Comparison of ENCODE assay signal across 10 cellular contexts in the genomic region with DNA sequence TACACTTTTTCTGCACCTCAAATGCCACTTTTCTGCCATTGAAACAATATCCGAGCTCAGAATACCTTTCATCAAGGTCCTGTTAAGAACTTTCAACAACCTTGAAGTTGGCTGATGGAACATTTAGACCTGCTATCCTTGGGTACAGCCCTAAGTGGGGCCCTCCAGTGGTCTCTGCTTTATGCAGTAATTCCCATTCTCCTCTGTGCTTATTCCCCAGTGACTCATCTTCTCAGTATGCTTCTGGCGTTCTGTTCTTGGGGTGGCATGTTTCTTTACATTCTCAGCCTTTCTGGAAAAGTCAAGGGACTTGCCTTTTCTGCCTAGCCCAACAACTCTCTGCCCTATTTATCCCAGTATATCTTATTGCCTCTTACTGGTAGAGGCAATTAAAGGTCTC. TPM values are rescaled to one million over a fixed set of nuclear protein-coding genes. Genes with fewer than 3 reads are reported as not detected.
DNase-seq lines count a peak whose midpoint lies in the region; ATAC-seq, FAIRE-seq and TF ChIP-seq lines count a peak whose summit lies in the region.
"Had no signal": no experiment of that assay in that cellular context is flagged by ENCODE, and none has a peak within 500 bp of the region (broad histone marks: within the 10 kb centered on the region; RNA-seq: fewer than 3 reads in every experiment).

No MANE protein-coding gene starts in this region.

- no peak overlapping the region for H3K4me3 Mint-ChIP-seq in astrocyte (ENCODE audit: unreplicated experiment)

- peak; percentile 43 for FAIRE-seq in astrocyte (lab: Jason Lieb, UNC)

- H3K36me3 ChIP-seq in Karpas-422 (ENCODE audit: insufficient read depth, low read length) (peaks cover 28% of the 10 kb centered on the region; the same call in 1 of the 2 replicates), astrocyte (ENCODE audit: insufficient read depth, low read length) (peaks cover 8% of the 10 kb centered on the region), mucosa of descending colon (ENCODE audit: low read depth) (no peaks in the 10 kb centered on the region)

- TF ChIP-seq CTCF in astrocyte (IDR thresholded peaks at IDR 0.05; ENCODE audit: insufficient read depth, low read depth, low read length) (peak; percentile 34), mucosa of descending colon (IDR thresholded peaks at IDR 0.05) (no peak)

- H2AFZ ChIP-seq in Karpas-422 (ENCODE audit: low read length) (no peak overlapping the region), astrocyte (ENCODE audit: low read depth, low read length) (no peak overlapping the region)

- H3K36me3 Mint-ChIP-seq in astrocyte (ENCODE audit: low read depth, unreplicated experiment), result no peaks in the 10 kb centered on the region

- peaks cover 26% of the 10 kb centered on the region; the same call in 1 of the 2 replicates for H4K20me1 ChIP-seq in Karpas-422 (ENCODE audit: insufficient read depth, low read depth, low read length)
- H4K20me1 ChIP-seq in astrocyte (ENCODE audit: insufficient read depth, low read length), result peaks cover 93% of the 10 kb centered on the region

- intact Hi-C loops in mucosa of descending colon (cut with DNase I, micrococcal nuclease), result no loop called here

- DNase-seq in Caki2 (ENCODE audit: low read depth), result peak; percentile 18
- no peak for DNase-seq in Karpas-422
- DNase-seq in astrocyte (ENCODE audit: low read depth), result peak; percentile 67
- DNase-seq in mucosa of descending colon, result no peak
- no peak for DNase-seq in activated CD4-positive, CD25-positive, alpha-beta regulatory T cell (lab: John Stamatoyannopoulos, UW)
- no peak for DNase-seq in NCI-H2196 treated with DMSO at 0.1 percent for 48 hours (lab: John Stamatoyannopoulos, UW; ENCODE audit: unreplicated experiment)
- DNase-seq in putamen (ENCODE audit: low spot score), result no peak
- DNase-seq: left ventricle myocardium inferior, MM.1S had no signal

- no peaks in the 10 kb centered on the region for H3K9me2 ChIP-seq in Karpas-422 (replicated peaks; ENCODE audit: insufficient read depth, low read length)

- H3K9me3 Mint-ChIP-seq in astrocyte (ENCODE audit: unreplicated experiment), result no peaks in the 10 kb centered on the region

- H3K4me2 ChIP-seq in Karpas-422 (ENCODE audit: low read depth, low read length, poor library complexity, severe bottlenecking) (peak overlapping the region; percentile 89), astrocyte (ENCODE audit: low read length) (peak overlapping the region; percentile 68)

- H3K4me1 ChIP-seq in Karpas-422 (ENCODE audit: low read length), result peaks cover 100% of the 10 kb centered on the region
- H3K4me1 ChIP-seq in astrocyte (ENCODE audit: insufficient read depth, low read length), result peaks cover 13% of the 10 kb centered on the region
- peaks cover 64% of the 10 kb centered on the region for H3K4me1 ChIP-seq in mucosa of descending colon (ENCODE audit: low read depth)

- ATAC-seq in mucosa of descending colon (peak; percentile 22), GM21528 (IDR thresholded peaks at IDR 0.05; ENCODE audit: low FRiP score, unreplicated experiment) (no peak)

- H3K9me3 ChIP-seq in Karpas-422 (ENCODE audit: low read length) (no peaks in the 10 kb centered on the region), astrocyte (ENCODE audit: insufficient read depth, low read depth, low read length) (no peaks in the 10 kb centered on the region), mucosa of descending colon (no peaks in the 10 kb centered on the region)
- H3K9me3 ChIP-seq: left ventricle myocardium inferior had no signal

- no peaks in the 10 kb centered on the region for H3K27me3 Mint-ChIP-seq in astrocyte (ENCODE audit: low read depth, unreplicated experiment)

- H3K79me2 ChIP-seq in Karpas-422 (ENCODE audit: low read length), result peaks cover 100% of the 10 kb centered on the region
- peaks cover 100% of the 10 kb centered on the region for H3K79me2 ChIP-seq in astrocyte (ENCODE audit: insufficient read depth, low read length)

- in situ Hi-C loops in Caki2 (cut with HindIII; ENCODE audit: low pct_unique_long_range_greater_than_20kb, low sequenced_read_pairs), result no loop called here

- H3K4me3 ChIP-seq in Karpas-422 (ENCODE audit: low read length) (no peak overlapping the region), astrocyte (ENCODE audit: insufficient read depth, low read depth, low read length) (no peak overlapping the region), mucosa of descending colon (no peak overlapping the region)
- H3K4me3 ChIP-seq: left ventricle myocardium inferior had no signal

- H3K4me1 Mint-ChIP-seq in astrocyte (ENCODE audit: low read depth, unreplicated experiment), result peaks cover 53% of the 10 kb centered on the region

- no peak overlapping the region for H3K27ac Mint-ChIP-seq in astrocyte (ENCODE audit: unreplicated experiment)

- H3K27me3 ChIP-seq in Karpas-422 (ENCODE audit: low read length), result no peaks in the 10 kb centered on the region
- no peaks in the 10 kb centered on the region for H3K27me3 ChIP-seq in astrocyte (ENCODE audit: insufficient read depth, low read length)

- H3K27ac ChIP-seq in Karpas-422 (ENCODE audit: low read length) (peak overlapping the region; percentile 94), astrocyte (ENCODE audit: low read depth, low read length) (peak overlapping the region; percentile 23)
- H3K27ac ChIP-seq: left ventricle myocardium inferior had no signal

- H3K9ac ChIP-seq in Karpas-422 (ENCODE audit: low read length) (peak overlapping the region; percentile 46), astrocyte (ENCODE audit: low read length) (no peak overlapping the region)

RNA-seq across cellular contexts. Expression of gene ANP32B, which starts 7.1 kb away (rescaled TPM):
- 1.4 and 7.2 TPM in 2 replicates for total RNA-seq in Caki2 (2014; rRNA removed; shearing (Covaris generic); ENCODE audit: low replicate concordance)
- 29.1 and 76.3 TPM in 2 replicates for total RNA-seq in Karpas-422 (2014; rRNA removed; shearing (Covaris generic); ENCODE audit: low replicate concordance)
- total RNA-seq in astrocyte (78.3 and 98.5 TPM in 2 replicates), mucosa of descending colon (100 to 1,000 TPM; 121 to 129 (median 125) TPM)

RNA-seq across cellular contexts. Expression of gene HEMGN, which starts 52.3 kb away (rescaled TPM):
- not detected in 2 replicates for total RNA-seq in Caki2 (2014; rRNA removed; shearing (Covaris generic); ENCODE audit: low replicate concordance)
- total RNA-seq in Karpas-422 (2014; rRNA removed; shearing (Covaris generic); ENCODE audit: low replicate concordance), result not detected in 2 replicates
- total RNA-seq in astrocyte, result not detected in 2 replicates
- not detected for total RNA-seq in mucosa of descending colon

Comparison
In these comparisons a context has a peak if more than half of its experiments do, and no peak if none do; other contexts are left out.
1. DNase-seq: peak in Caki2 (single experiment) and astrocyte (single experiment); none in Karpas-422 (single experiment), mucosa of descending colon (0 of 3), activated CD4-positive, CD25-positive, alpha-beta regulatory T cell (0 of 4), NCI-H2196 treated with DMSO at 0.1 percent for 48 hours (single experiment) and putamen (single experiment).